Comparison of ENCODE assay signal across 8 cellular contexts in genomic region chr2:11738589-11739436, GRCh38. TPM values are rescaled to one million over a fixed set of nuclear protein-coding genes. Genes with fewer than 3 reads are reported as not detected.
A peak's percentile ranks its signal among the peaks of the same experiment; 100 is the strongest.
DNase-seq lines count a peak whose midpoint lies in the region; ATAC-seq and TF ChIP-seq lines count a peak whose summit lies in the region.

No MANE protein-coding gene starts in this region.

- POLR2A ChIA-PET in WTC11 (lab: Charles Lee) = interaction anchor here (1.4 kb wide), 1 partner anchor 8 kb away, joined by 3 read pairs; no protein-coding TSS in a partner anchor

- no peaks in the 10 kb centered on the region for H3K36me3 Mint-ChIP-seq in WTC11
- H3K36me3 Mint-ChIP-seq in glutamatergic neuron (ENCODE audit: unreplicated experiment) = no peaks in the 10 kb centered on the region

- CTCF ChIA-PET in WTC11 (lab: Charles Lee) = interaction anchor here (0.8 to 3.4 kb wide), 18 partner anchors 8 to 213 kb away, joined by 3 to 43 read pairs (median 5); partner anchors contain the start of gene LPIN1

- ATAC-seq in GM19372 (IDR thresholded peaks at IDR 0.05; ENCODE audit: low read depth, unreplicated experiment) (peak; percentile 68), WTC11 (peak; percentile 95), HG03342 (IDR thresholded peaks at IDR 0.05; ENCODE audit: unreplicated experiment) (no peak)

- no peaks in the 10 kb centered on the region for H3K9me3 Mint-ChIP-seq in WTC11
- no peaks in the 10 kb centered on the region for H3K9me3 Mint-ChIP-seq in glutamatergic neuron (ENCODE audit: unreplicated experiment)

- TF ChIP-seq CTCF in LNCaP clone FGC (IDR thresholded peaks at IDR 0.05; ENCODE audit: control insufficient read depth, extremely low read depth, insufficient read depth) (peak; percentile 51), WTC11 (IDR thresholded peaks at IDR 0.05) (no peak), glutamatergic neuron (IDR thresholded peaks at IDR 0.05; ENCODE audit: partially characterized antibody, unreplicated experiment) (no peak)

- no peak overlapping the region for H3K4me3 Mint-ChIP-seq in WTC11
- H3K4me3 Mint-ChIP-seq in glutamatergic neuron (ENCODE audit: unreplicated experiment) = no peak overlapping the region

- DNase-seq in COR-L47 (lab: John Stamatoyannopoulos, UW) (peak; percentile 28), LNCaP clone FGC (ENCODE audit: low read depth) (no peak), WTC11 (ENCODE audit: low spot score) (peak; percentile 57), glutamatergic neuron (peak; percentile 50), retina (peak; percentile 52), NCI-H187 treated with DMSO at 0.1 percent for 48 hours (lab: John Stamatoyannopoulos, UW) (no peak)

- H3K4me3 ChIP-seq in LNCaP clone FGC (ENCODE audit: low read depth, low read length) = no peak overlapping the region

- H3K27ac Mint-ChIP-seq in WTC11 (0 out of 2 replicates have a peak overlapping the region, but pooled peaks have one; percentile 67), glutamatergic neuron (ENCODE audit: unreplicated experiment) (no peak overlapping the region)

- H3K4me1 Mint-ChIP-seq in WTC11 = peaks cover 27% of the 10 kb centered on the region
- peaks cover 6% of the 10 kb centered on the region for H3K4me1 Mint-ChIP-seq in glutamatergic neuron (ENCODE audit: low read depth, unreplicated experiment)

- peaks cover 3% of the 10 kb centered on the region for H3K27me3 Mint-ChIP-seq in WTC11 (ENCODE audit: low read depth)
- H3K27me3 Mint-ChIP-seq in glutamatergic neuron (ENCODE audit: unreplicated experiment) = peaks cover 2% of the 10 kb centered on the region

TF ChIP-seq in WTC11, 78 proteins besides CTCF, POLR2A, EP300 and RAD21:
- TF ChIP-seq GABPB1 (CRISPR knock-in tag; IDR thresholded peaks at IDR 0.05) (peak; percentile 90), AR (CRISPR knock-in tag; IDR thresholded peaks at IDR 0.05) (no peak)
TF ChIP-seq in WTC11: peak in this region for 1.

RNA-seq across cellular contexts. Expression of gene LPIN1, which starts 7.6 kb away (rescaled TPM):
- total RNA-seq in WTC11 (2021) (12.2 to 14.5 TPM (median 13.9 TPM) in 3 replicates), glutamatergic neuron (ENCODE audit: unreplicated experiment) (142 TPM)

Comparison
In these comparisons a context has a peak if more than half of its experiments do, and no peak if none do; other contexts are left out.
1. DNase-seq: peak in COR-L47 (single experiment), WTC11 (single experiment), glutamatergic neuron (single experiment) and retina (single experiment); none in LNCaP clone FGC (single experiment) and NCI-H187 treated with DMSO at 0.1 percent for 48 hours (single experiment).